In genomic region chr4:87029356-87029755, GRCh38 we compare ENCODE assay signal across 17 cellular contexts.
A peak's percentile ranks its signal among the peaks of the same experiment; 100 is the strongest.
DNase-seq lines count a peak whose midpoint lies in the region; ATAC-seq and TF ChIP-seq lines count a peak whose summit lies in the region.
"Had no signal": no experiment of that assay in that cellular context is flagged by ENCODE, and none has a peak within 500 bp of the region (broad histone marks: within the 10 kb centered on the region; RNA-seq: fewer than 3 reads in every experiment).

No MANE protein-coding gene starts in this region.

- H3K79me2 ChIP-seq in mammary epithelial cell (ENCODE audit: insufficient read depth, low read length) = peaks cover 91% of the 10 kb centered on the region

- BruUV-seq in MCF 10A (replicated peaks; lab: Mats Ljungman, UMichigan) (no TSS peak), mammary epithelial cell (replicated peaks; lab: Mats Ljungman, UMichigan) (no TSS peak)

- no peaks in the 10 kb centered on the region for H3K9me3 Mint-ChIP-seq in MCF 10A (ENCODE audit: unreplicated experiment)
- H3K9me3 Mint-ChIP-seq: CD4-positive, alpha-beta T cell had no signal

- H3K27me3 ChIP-seq in mammary epithelial cell (ENCODE audit: insufficient read depth, low read length) = no peaks in the 10 kb centered on the region
- H3K27me3 ChIP-seq in right cardiac atrium (ENCODE audit: control insufficient read depth, insufficient read depth) = no peaks in the 10 kb centered on the region
- no peaks in the 10 kb centered on the region for H3K27me3 ChIP-seq in prostate gland (replicated peaks; ENCODE audit: insufficient read depth)
- no peaks in the 10 kb centered on the region for H3K27me3 ChIP-seq in upper lobe of right lung

- H3K4me3 Mint-ChIP-seq in MCF 10A (ENCODE audit: unreplicated experiment) = no peak overlapping the region
- H3K4me3 Mint-ChIP-seq: CD4-positive, alpha-beta T cell had no signal

- DNase-seq in MCF 10A (ENCODE audit: unreplicated experiment) (no peak), mammary epithelial cell (no peak), right cardiac atrium (peak in 2 of 3 donors; percentile 44 to 73), prostate gland (ENCODE audit: low spot score) (no peak), upper lobe of right lung (no peak), SK-N-DZ (ENCODE audit: low spot score) (no peak), NCI-H2227 (lab: John Stamatoyannopoulos, UW; ENCODE audit: unreplicated experiment) (no peak)
- DNase-seq: 8988T; activated naive CD4-positive, alpha-beta T cell; CD4-positive, alpha-beta T cell; DND-41; HCEC 1CT; kidney; NCI-H187; NCI-H524; stimulated activated CD4-positive, alpha-beta T cell treated with anti-CD3 and anti-CD28 coated beads, Interleukin-15, amount 100 ng/mL, for 24 hours had no signal

- H3K36me3 Mint-ChIP-seq in MCF 10A (ENCODE audit: insufficient read depth, unreplicated experiment) = peaks cover 12% of the 10 kb centered on the region

- no peak overlapping the region for H3K4me2 ChIP-seq in mammary epithelial cell (ENCODE audit: insufficient read depth, low read depth, low read length)

- dilution Hi-C loops in mammary epithelial cell (cut with HindIII; ENCODE audit: low sequenced_read_pairs) = no loop called here

- H3K36me3 ChIP-seq in mammary epithelial cell (ENCODE audit: insufficient read depth, low read length) (no peaks in the 10 kb centered on the region), prostate gland (no peaks in the 10 kb centered on the region), upper lobe of right lung (no peaks in the 10 kb centered on the region)

- WGBS in mammary epithelial cell (ENCODE audit: low coverage, missing lambda C conversion rate) = 95% methylated on average over 5 of the region's 5 CpGs
- WGBS in right cardiac atrium = 18% methylated on average over 5 of the region's 5 CpGs
- 46% methylated on average over 5 of the region's 5 CpGs for WGBS in prostate gland

- no peak overlapping the region for H3K4me3 ChIP-seq in mammary epithelial cell (replicated peaks in 1 of 3; ENCODE audit: insufficient read depth in 1 of 3, low read depth in 2 of 3, low read length in 3 of 3)
- H3K4me3 ChIP-seq in right cardiac atrium (ENCODE audit: low read length) = no peak overlapping the region
- no peak overlapping the region for H3K4me3 ChIP-seq in prostate gland
- no peak overlapping the region for H3K4me3 ChIP-seq in upper lobe of right lung

- in situ Hi-C loops in mammary epithelial cell (cut with MboI; ENCODE audit: low sequenced_read_pairs in 2 of 2) = no loop called here

- H4K20me1 ChIP-seq in mammary epithelial cell (ENCODE audit: insufficient read depth, low read length) = no peaks in the 10 kb centered on the region

- POLR2A ChIA-PET in MCF 10A (lab: Yijun Ruan, JAX) = interaction anchor here (1.9 kb wide), 1 partner anchor 14 kb away, joined by 10 read pairs; no protein-coding TSS in a partner anchor

- no peak overlapping the region for H3K27ac ChIP-seq in mammary epithelial cell (ENCODE audit: insufficient read depth, low read depth, low read length)
- H3K27ac ChIP-seq in right cardiac atrium (ENCODE audit: low read length) = peak overlapping the region; percentile 99
- peak overlapping the region; percentile 11 to 30 for H3K27ac ChIP-seq in prostate gland
- peak overlapping the region; percentile 27 for H3K27ac ChIP-seq in upper lobe of right lung

- no peaks in the 10 kb centered on the region for H3K27me3 Mint-ChIP-seq in MCF 10A (ENCODE audit: insufficient read depth, unreplicated experiment)
- H3K27me3 Mint-ChIP-seq: CD4-positive, alpha-beta T cell had no signal

- peaks cover 20% of the 10 kb centered on the region for H3K4me1 Mint-ChIP-seq in MCF 10A (ENCODE audit: insufficient read depth, unreplicated experiment)

- intact Hi-C loops in MCF 10A (cut with micrococcal nuclease) = no loop called here
- intact Hi-C loops in mammary epithelial cell (cut with micrococcal nuclease) = no loop called here
- intact Hi-C loops in right cardiac atrium (cut with DNase I) = loop anchor here in 1 of 4 donors (10.0 kb wide), 1 partner anchor 45 kb away; no protein-coding TSS in a partner anchor
- intact Hi-C loops in prostate gland (cut with DNase I) = no loop called here
- intact Hi-C loops in upper lobe of right lung (cut with DNase I) = no loop called here

- TF ChIP-seq POLR2A in prostate gland (IDR thresholded peaks at IDR 0.05) = no peak

- ATAC-seq in right cardiac atrium (peak; percentile 82 to 88), upper lobe of right lung (peak; percentile 25), HG02678 (IDR thresholded peaks at IDR 0.05; ENCODE audit: unreplicated experiment) (no peak)

- CTCF ChIA-PET in MCF 10A (lab: Yijun Ruan, JAX) = no interaction called here
- CTCF ChIA-PET in mammary epithelial cell (lab: Charles Lee; ENCODE audit: low non-redundant PET) = no interaction called here

- peak overlapping the region; percentile 67 for H3K27ac Mint-ChIP-seq in MCF 10A (ENCODE audit: low read depth, unreplicated experiment)
- H3K27ac Mint-ChIP-seq: CD4-positive, alpha-beta T cell had no signal

- H3K4me1 ChIP-seq in mammary epithelial cell (ENCODE audit: insufficient read depth, low read length) (peaks cover 30% of the 10 kb centered on the region), right cardiac atrium (ENCODE audit: control insufficient read depth, insufficient read depth, low read length) (peaks cover 35% of the 10 kb centered on the region), prostate gland (replicated peaks) (peaks cover 45% of the 10 kb centered on the region), upper lobe of right lung (peaks cover 95% of the 10 kb centered on the region)

- no peak overlapping the region for H3K9ac ChIP-seq in mammary epithelial cell (ENCODE audit: insufficient read depth, low read length)

- TF ChIP-seq CTCF in MCF 10A (IDR thresholded peaks at IDR 0.05; ENCODE audit: unreplicated experiment) (no peak), mammary epithelial cell (conservative IDR thresholded peaks at IDR 0.05 in 1 of 2, IDR thresholded peaks at IDR 0.05 in 1 of 2; ENCODE audit: extremely low read depth in 1 of 2, insufficient read depth in 1 of 2, low read depth in 1 of 2, low read length in 2 of 2) (no peak), prostate gland (IDR thresholded peaks at IDR 0.05) (no peak), upper lobe of right lung (IDR thresholded peaks at IDR 0.05) (no peak)

- H3K9me3 ChIP-seq in mammary epithelial cell (replicated peaks; ENCODE audit: insufficient read depth, low read length) (no peaks in the 10 kb centered on the region), right cardiac atrium (ENCODE audit: control insufficient read depth, low read length) (no peaks in the 10 kb centered on the region), prostate gland (no peaks in the 10 kb centered on the region), upper lobe of right lung (no peaks in the 10 kb centered on the region)

- no peak overlapping the region for H2AFZ ChIP-seq in mammary epithelial cell (ENCODE audit: low read depth, low read length)

Comparison
In these comparisons a context has a peak if more than half of its experiments do, and no peak if none do; other contexts are left out.
1. DNase-seq: peak in right cardiac atrium (2 of 3); none in MCF 10A (single experiment), mammary epithelial cell (single experiment), prostate gland (single experiment), upper lobe of right lung (single experiment), SK-N-DZ (single experiment) and NCI-H2227 (single experiment).